Comparison of ENCODE assay signal across 10 cellular contexts in the genomic region with DNA sequence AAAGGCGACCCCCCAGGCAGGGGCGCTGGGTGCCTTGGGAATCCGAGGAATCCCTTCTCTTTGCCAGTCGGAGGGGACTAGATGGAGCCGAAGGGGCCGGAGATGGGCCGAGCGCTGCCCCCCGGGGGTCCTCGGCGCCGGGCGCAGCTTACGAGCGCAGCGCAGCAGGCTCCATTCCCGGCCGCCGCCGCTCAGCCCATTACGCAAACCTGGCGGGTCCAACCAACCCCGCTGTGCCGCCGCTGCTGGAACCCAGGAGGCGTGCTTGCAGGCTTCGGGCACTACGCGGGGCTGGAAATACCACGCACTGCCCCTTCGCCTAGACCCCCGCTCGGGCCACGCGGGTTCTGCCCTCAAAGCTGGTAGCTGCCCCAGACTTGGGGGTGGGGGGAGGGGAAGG. TPM values are rescaled to one million over a fixed set of nuclear protein-coding genes. Genes with fewer than 3 reads are reported as not detected.
DNase-seq lines count a peak whose midpoint lies in the region; ATAC-seq and TF ChIP-seq lines count a peak whose summit lies in the region.
"Not testable (repeated sequence)": the region's sequence is repeated elsewhere in the genome, so short reads cannot be mapped to it uniquely, and the experiment has no call there.
"Had no signal": no experiment of that assay in that cellular context is flagged by ENCODE, and none has a peak within 500 bp of the region (broad histone marks: within the 10 kb centered on the region; RNA-seq: fewer than 3 reads in every experiment).

No MANE protein-coding gene starts in this region.

- not testable (repeated sequence) for H2AFZ ChIP-seq in ACC112 (ENCODE audit: low read length, unreplicated experiment)

- H3K4me3 ChIP-seq in ACC112 (ENCODE audit: low read depth, low read length): peak overlapping the region; percentile 59; the same call in 1 of the 2 replicates
- H3K4me3 ChIP-seq in HUES6 (ENCODE audit: low read depth, low read length): 0 out of 2 replicates have a peak overlapping the region, but pooled peaks have one; percentile 33
- peak overlapping the region; percentile 50 to 51 for H3K4me3 ChIP-seq in left lung
- H3K4me3 ChIP-seq in psoas muscle: peak overlapping the region; percentile 66

- POLR2A ChIA-PET in activated CD4-positive, alpha-beta T cell treated with anti-CD3 and anti-CD28 coated beads for 36 hours (lab: Charles Lee): not testable (repeated sequence)

- H3K27ac ChIP-seq in ACC112 (ENCODE audit: low read depth, low read length); HUES6 (ENCODE audit: low read depth, low read length); psoas muscle: not testable (repeated sequence)
- peak overlapping the region; percentile 79 to 89 for H3K27ac ChIP-seq in left lung

- H3K36me3 Mint-ChIP-seq in activated CD4-positive, alpha-beta T cell treated with anti-CD3 and anti-CD28 coated beads for 36 hours (ENCODE audit: low read depth); endothelial cell (ENCODE audit: low read depth, unreplicated experiment): not testable (repeated sequence)

- not testable (repeated sequence) for H3K9me3 Mint-ChIP-seq in activated CD4-positive, alpha-beta T cell treated with anti-CD3 and anti-CD28 coated beads for 36 hours (ENCODE audit: low read depth); endothelial cell (ENCODE audit: unreplicated experiment)

- not testable (repeated sequence) for H3K27me3 ChIP-seq in ACC112 (ENCODE audit: insufficient read depth, low read length); HUES6 (ENCODE audit: control insufficient read depth, insufficient read depth, low read length); left lung; psoas muscle (ENCODE audit: insufficient read depth in 3 of 3, low read length in 2 of 3)

- not testable (repeated sequence) for H3K4me1 Mint-ChIP-seq in activated CD4-positive, alpha-beta T cell treated with anti-CD3 and anti-CD28 coated beads for 36 hours; endothelial cell (ENCODE audit: unreplicated experiment)

- ATAC-seq in activated CD4-positive, alpha-beta T cell treated with anti-CD3 and anti-CD28 coated beads for 36 hours; left lung; psoas muscle: not testable (repeated sequence)

- H3K79me2 ChIP-seq in ACC112 (ENCODE audit: control insufficient read depth, insufficient read depth, low read length, unreplicated experiment): not testable (repeated sequence)

- H3K4me1 ChIP-seq in ACC112 (ENCODE audit: control insufficient read depth, insufficient read depth, low read length, unreplicated experiment); HUES6 (ENCODE audit: control insufficient read depth, insufficient read depth, low read length); left lung; psoas muscle: not testable (repeated sequence)

- intact Hi-C loops in activated CD4-positive, alpha-beta T cell treated with anti-CD3 and anti-CD28 coated beads for 36 hours (cut with DNase I, micrococcal nuclease); left lung (cut with DNase I); psoas muscle (cut with DNase I): not testable (repeated sequence)

- not testable (repeated sequence) for TF ChIP-seq CTCF in endothelial cell (IDR thresholded peaks at IDR 0.05; ENCODE audit: unreplicated experiment); left lung (IDR thresholded peaks at IDR 0.05); psoas muscle (IDR thresholded peaks at IDR 0.05)

- DNase-seq in activated CD4-positive, alpha-beta T cell treated with anti-CD3 and anti-CD28 coated beads for 36 hours: peak; percentile 72
- DNase-seq in activated gamma-delta T cell treated with Interleukin-2 at 50 U/mL for 16 hours (peak; percentile 46), endothelial cell (ENCODE audit: low spot score) (peak; percentile 68), left lung (peak; percentile 47 to 93), psoas muscle (peak; percentile 63 to 66)
- DNase-seq in stimulated activated CD8-positive, alpha-beta memory T cell treated with anti-CD3 and anti-CD28 coated beads, Interleukin-4, amount 100 ng/mL, for 24 hours (ENCODE audit: low read depth): peak; percentile 34

- H3K9ac ChIP-seq in HUES6 (ENCODE audit: low read length): not testable (repeated sequence)

- WGBS in psoas muscle, 3 donors: 0% methylated on average over 9 to 23 of the region's 35 CpGs

- not testable (repeated sequence) for H3K4me3 Mint-ChIP-seq in activated CD4-positive, alpha-beta T cell treated with anti-CD3 and anti-CD28 coated beads for 36 hours; endothelial cell (ENCODE audit: unreplicated experiment)

- H3K27me3 Mint-ChIP-seq in activated CD4-positive, alpha-beta T cell treated with anti-CD3 and anti-CD28 coated beads for 36 hours; endothelial cell (ENCODE audit: unreplicated experiment): not testable (repeated sequence)

- H3K27ac Mint-ChIP-seq in activated CD4-positive, alpha-beta T cell treated with anti-CD3 and anti-CD28 coated beads for 36 hours; endothelial cell (ENCODE audit: unreplicated experiment): not testable (repeated sequence)

- CTCF ChIA-PET in activated CD4-positive, alpha-beta T cell treated with anti-CD3 and anti-CD28 coated beads for 36 hours (lab: Charles Lee): not testable (repeated sequence)

- not testable (repeated sequence) for H3K36me3 ChIP-seq in ACC112 (ENCODE audit: insufficient read depth, low read length); HUES6 (ENCODE audit: control insufficient read depth, insufficient read depth, low read length); left lung; psoas muscle (ENCODE audit: insufficient read depth in 1 of 2, low read depth in 1 of 2)

- not testable (repeated sequence) for H3K9me3 ChIP-seq in HUES6 (ENCODE audit: control insufficient read depth, insufficient read depth, low read depth, low read length); left lung; psoas muscle

RNA-seq across cellular contexts. Expression of a gene that starts 26.9 kb away (rescaled TPM):
- not detected for total RNA-seq in activated CD4-positive, alpha-beta T cell treated with anti-CD3 and anti-CD28 coated beads for 36 hours
- total RNA-seq in endothelial cell (ENCODE audit: unreplicated experiment) (not detected), left lung (not detected), psoas muscle (not detected)
- not detected for polyA plus RNA-seq in psoas muscle
- total RNA-seq: A172, G401 had no signal
